26 cellular contexts compared by ENCODE assay signal in genomic region chr11:134502153-134502550, GRCh38.
"Had no signal": no experiment of that assay in that cellular context is flagged by ENCODE, and none has a peak within 500 bp of the region (broad histone marks: within the 10 kb centered on the region; RNA-seq: fewer than 3 reads in every experiment).

No MANE protein-coding gene starts in this region.

- H3K4me1 ChIP-seq: gastrocnemius medialis, psoas muscle, suprapubic skin, vagina had no signal

- H3K4me3 ChIP-seq: gastrocnemius medialis, hepatocyte, lung, mucosa of descending colon, ovary, psoas muscle, suprapubic skin, transverse colon, vagina had no signal

- H3K9me3 Mint-ChIP-seq: mesothelial cell of epicardium; natural killer cell treated with Interleukin-12 subunit alpha and Interleukin-12 subunit beta and Interleukin-15 and Interleukin-18, amount 100 ng/mL, for 72 hours; neural crest cell; stimulated activated naive CD8-positive, alpha-beta T cell treated with anti-CD3 and anti-CD28 coated beads, Interleukin-15, Interleukin-2, amounts not matched to agents 100 ng/mL and 50 ng/mL, for 24 hours had no signal

- H3K4me2 ChIP-seq: hepatocyte had no signal

- H2AFZ ChIP-seq: hepatocyte had no signal

- H3K9me3 ChIP-seq: gastrocnemius medialis, mucosa of descending colon, psoas muscle, suprapubic skin, transverse colon, vagina had no signal

- H3K27ac Mint-ChIP-seq: endodermal cell; memory B cell; mesothelial cell of epicardium; natural killer cell treated with Interleukin-12 subunit alpha and Interleukin-12 subunit beta and Interleukin-15 and Interleukin-18, amount 100 ng/mL, for 72 hours; stimulated activated naive B cell treated with anti-CD40 and anti-IgM and Interleukin-4, amounts not matched to agents 10 μg/mL and 1 μg/mL and 100 μg/mL, for 72 hours; stimulated activated naive CD8-positive, alpha-beta T cell treated with anti-CD3 and anti-CD28 coated beads, Interleukin-15, Interleukin-2, amounts not matched to agents 100 ng/mL and 50 ng/mL, for 24 hours had no signal

- H3K79me2 ChIP-seq: hepatocyte had no signal

- DNase-seq: cerebellar nuclear complex; effector CD8-positive, alpha-beta T cell; foreskin fibroblast; gastrocnemius medialis; mucosa of descending colon; naive B cell; nucleus accumbens; ovary; psoas muscle; right cardiac atrium; small intestine; stimulated activated CD4-positive, alpha-beta T cell treated with anti-CD3 and anti-CD28 coated beads, Interleukin-15, amount 100 ng/mL, for 24 hours; stimulated activated CD4-positive, alpha-beta T cell treated with anti-CD3 and anti-CD28 coated beads, Interleukin-2, amount 100 ng/mL, for 48 hours; stimulated activated naive B cell treated with anti-CD40 and anti-IgM and Interleukin-4, amounts not matched to agents 10 μg/mL and 1 μg/mL and 100 μg/mL, for 72 hours; transverse colon had no signal

- H3K27ac ChIP-seq: epithelial cell of prostate, gastrocnemius medialis, hepatocyte, ovary, psoas muscle, suprapubic skin, transverse colon, vagina had no signal

- H3K36me3 Mint-ChIP-seq: memory B cell; mesothelial cell of epicardium; naive B cell; stimulated activated naive B cell treated with anti-CD40 and anti-IgM and Interleukin-4, amounts not matched to agents 10 μg/mL and 1 μg/mL and 100 μg/mL, for 72 hours had no signal

- H3K4me1 Mint-ChIP-seq: memory B cell; naive B cell; stimulated activated naive B cell treated with anti-CD40 and anti-IgM and Interleukin-4, amounts not matched to agents 10 μg/mL and 1 μg/mL and 100 μg/mL, for 72 hours had no signal

- H3K36me3 ChIP-seq: gastrocnemius medialis, ovary, suprapubic skin, transverse colon, vagina had no signal

- H3K4me3 Mint-ChIP-seq: endodermal cell; memory B cell; mesothelial cell of epicardium; naive B cell; natural killer cell treated with Interleukin-12 subunit alpha and Interleukin-12 subunit beta and Interleukin-15 and Interleukin-18, amount 100 ng/mL, for 72 hours; neural crest cell; stimulated activated naive B cell treated with anti-CD40 and anti-IgM and Interleukin-4, amounts not matched to agents 10 μg/mL and 1 μg/mL and 100 μg/mL, for 72 hours; stimulated activated naive CD8-positive, alpha-beta T cell treated with anti-CD3 and anti-CD28 coated beads, Interleukin-15, Interleukin-2, amounts not matched to agents 100 ng/mL and 50 ng/mL, for 24 hours had no signal

- H3K27me3 ChIP-seq: hepatocyte, ovary, transverse colon, vagina had no signal
